In genomic region chr3:48446043-48446424, GRCh38 we compare ENCODE assay signal across 8 cellular contexts. TPM values are rescaled to one million over a fixed set of nuclear protein-coding genes. Genes with fewer than 3 reads are reported as not detected.
DNase-seq lines count a peak whose midpoint lies in the region; ATAC-seq and TF ChIP-seq lines count a peak whose summit lies in the region.

No MANE protein-coding gene starts in this region.

- POLR2A ChIA-PET in RWPE1 (lab: Yijun Ruan, JAX; ENCODE audit: low non-redundant PET), result interaction anchor here (0.6 to 1.2 kb wide), 3 partner anchors 15 to 24 kb away, joined by 3 to 5 read pairs (median 3); no protein-coding TSS in a partner anchor

- ATAC-seq in esophagus mucosa (peak; percentile 2), HG02870 (IDR thresholded peaks at IDR 0.05; ENCODE audit: unreplicated experiment) (no peak), HG02623 (IDR thresholded peaks at IDR 0.05; ENCODE audit: unreplicated experiment) (no peak)

- H4K12ac ChIP-seq in trophoblast cell (ENCODE audit: low read depth, low read length), result peak overlapping the region; percentile 56

- H3K36me3 ChIP-seq in DOHH2 (ENCODE audit: control insufficient read depth, low read length) (peaks cover 59% of the 10 kb centered on the region), trophoblast cell (ENCODE audit: control insufficient read depth in 1 of 2, insufficient read depth in 2 of 2, low read length in 2 of 2) (peaks cover 17 to 22% of the 10 kb centered on the region in 2 experiments)

- TF ChIP-seq CTCF in DOHH2 (IDR thresholded peaks at IDR 0.05; ENCODE audit: low read depth, low read length, poor library complexity, severe bottlenecking), result no peak
- TF ChIP-seq CTCF in RWPE1 (conservative IDR thresholded peaks at IDR 0.05; ENCODE audit: low read depth), result no peak

- H3K79me2 ChIP-seq in DOHH2 (ENCODE audit: control insufficient read depth, low read length) (peaks cover 56% of the 10 kb centered on the region), trophoblast cell (ENCODE audit: control insufficient read depth, insufficient read depth, low read length, poor library complexity) (no peaks in the 10 kb centered on the region)

- no peak overlapping the region for H2BK120ac ChIP-seq in trophoblast cell (ENCODE audit: insufficient read depth, low read length, poor library complexity)

- H3K4me1 ChIP-seq in DOHH2 (ENCODE audit: control insufficient read depth, low read length), result peaks cover 27% of the 10 kb centered on the region
- H3K4me1 ChIP-seq in trophoblast cell (ENCODE audit: control insufficient read depth in 1 of 2, insufficient read depth in 2 of 2, low read length in 2 of 2), result peaks cover 9 to 10% of the 10 kb centered on the region in 2 experiments

- peak overlapping the region; percentile 64 for H2AFZ ChIP-seq in trophoblast cell (ENCODE audit: insufficient read depth, low read length, poor library complexity)

- H4K8ac ChIP-seq in trophoblast cell (ENCODE audit: low read depth, low read length), result peak overlapping the region; percentile 84

- H3K18ac ChIP-seq in trophoblast cell (ENCODE audit: low read length), result no peak overlapping the region

- H3K9me3 ChIP-seq in DOHH2 (ENCODE audit: control insufficient read depth, insufficient read depth, low read length) (no peaks in the 10 kb centered on the region), trophoblast cell (ENCODE audit: insufficient read depth, low read depth, low read length) (no peaks in the 10 kb centered on the region)

- peak overlapping the region; percentile 6 for H3K9ac ChIP-seq in trophoblast cell (ENCODE audit: low read length)

- no peak overlapping the region for H3K27ac ChIP-seq in DOHH2 (ENCODE audit: low read depth, low read length)
- peak overlapping the region; percentile 87 for H3K27ac ChIP-seq in RWPE1
- H3K27ac ChIP-seq in trophoblast cell (ENCODE audit: low read depth, low read length), result no peak overlapping the region

- DNase-seq in RWPE1 (ENCODE audit: low spot score) (no peak), trophoblast cell (no peak), NCI-H82 treated with DMSO at 0.1 percent for 48 hours (lab: John Stamatoyannopoulos, UW; ENCODE audit: unreplicated experiment) (no peak), DMS153 (lab: John Stamatoyannopoulos, UW) (no peak)

- no peak overlapping the region for H3K23ac ChIP-seq in trophoblast cell (ENCODE audit: low read length)

- H3K9me2 ChIP-seq in DOHH2 (replicated peaks; ENCODE audit: control insufficient read depth, low read length), result no peaks in the 10 kb centered on the region

- peaks cover 1% of the 10 kb centered on the region for H3K79me1 ChIP-seq in trophoblast cell (ENCODE audit: low read length)

- peak overlapping the region; percentile 41 for H3K4ac ChIP-seq in trophoblast cell (ENCODE audit: low read depth, low read length)

- peak overlapping the region; percentile 21 for H4K91ac ChIP-seq in trophoblast cell (ENCODE audit: low read depth, low read length)

- peak overlapping the region; percentile 33 for H3K14ac ChIP-seq in trophoblast cell (ENCODE audit: low read length)

- H3K4me2 ChIP-seq in DOHH2 (ENCODE audit: low read length) (peak overlapping the region; percentile 89), trophoblast cell (ENCODE audit: low read length) (peak overlapping the region; percentile 81)

- no peak overlapping the region for H2BK5ac ChIP-seq in trophoblast cell (ENCODE audit: low read depth, low read length, poor library complexity)

- CTCF ChIA-PET in RWPE1 (lab: Yijun Ruan, JAX), result interaction anchor here (0.9 kb wide), 1 partner anchor 10 kb away, joined by 3 read pairs; no protein-coding TSS in a partner anchor

- peaks cover 7% of the 10 kb centered on the region for H4K20me1 ChIP-seq in DOHH2 (ENCODE audit: control insufficient read depth, insufficient read depth, low read depth, low read length)

- H3F3A ChIP-seq in DOHH2 (ENCODE audit: control insufficient read depth, insufficient read depth), result peaks cover 34% of the 10 kb centered on the region

- no CpG with 5 or more reads among the region's 6 CpGs for WGBS in trophoblast cell (ENCODE audit: extremely low coverage, insufficient coverage, insufficient read length)

- H3K4me3 ChIP-seq in DOHH2 (ENCODE audit: low read length) (peak overlapping the region; percentile 79), trophoblast cell (ENCODE audit: low read depth, low read length) (peak overlapping the region; percentile 87)

- H2BK12ac ChIP-seq in trophoblast cell (ENCODE audit: low read length), result no peak overlapping the region

- H3K27me3 ChIP-seq in DOHH2 (ENCODE audit: control insufficient read depth, low read length) (no peaks in the 10 kb centered on the region), trophoblast cell (ENCODE audit: insufficient read depth, low read length) (no peaks in the 10 kb centered on the region)

- no peak overlapping the region for H2AK5ac ChIP-seq in trophoblast cell (ENCODE audit: low read length)

RNA-seq across cellular contexts. Expression of gene ATRIP, which starts 0.5 kb away (rescaled TPM):
- total RNA-seq in esophagus mucosa, result 6.3 TPM
- polyA plus RNA-seq in trophoblast cell (2013), result 9.1 and 9.8 TPM in 2 replicates

RNA-seq across cellular contexts. Expression of gene TMA7, which starts 6.0 kb away (rescaled TPM):
- 244 TPM for total RNA-seq in esophagus mucosa
- polyA plus RNA-seq in trophoblast cell (2013), result 586 and 607 TPM in 2 replicates

RNA-seq across cellular contexts. Expression of gene CCDC51, which starts 6.1 kb away (rescaled TPM):
- 15.3 TPM for total RNA-seq in esophagus mucosa
- 11.1 and 11.5 TPM in 2 replicates for polyA plus RNA-seq in trophoblast cell (2013)

RNA-seq across cellular contexts. Expression of gene PLXNB1, which starts 16.1 kb away (rescaled TPM):
- total RNA-seq in esophagus mucosa, result 62.0 TPM
- 48.1 and 50.4 TPM in 2 replicates for polyA plus RNA-seq in trophoblast cell (2013)

RNA-seq across cellular contexts. Expression of gene SHISA5, which starts 57.9 kb away (rescaled TPM):
- 210 TPM for total RNA-seq in esophagus mucosa
- polyA plus RNA-seq in trophoblast cell (2013), result 314 and 318 TPM in 2 replicates
